ENCODE assay signal across 1 cellular context in the genomic region with DNA sequence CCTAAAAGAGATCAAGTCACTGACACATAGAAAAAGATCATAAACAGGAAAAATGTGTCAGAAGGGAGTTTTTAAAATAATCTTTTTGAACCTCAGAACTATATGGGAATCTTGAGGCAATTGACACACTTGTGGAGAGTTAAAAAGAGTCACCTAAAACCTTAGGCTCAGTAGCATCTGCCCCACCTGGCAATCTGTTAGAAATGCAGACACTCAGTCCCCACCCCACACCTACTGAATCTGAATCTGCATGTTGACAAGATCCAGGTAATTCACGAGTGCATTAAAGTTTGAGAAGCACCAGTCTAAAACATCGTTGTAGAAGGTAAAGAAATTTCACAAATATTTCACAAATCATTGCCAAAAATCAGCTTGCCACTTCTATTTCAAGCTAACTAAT.
TF ChIP-seq lines count a peak whose summit lies in the region.

No MANE protein-coding gene starts in this region.

TF ChIP-seq in WTC11, 78 proteins besides CTCF, POLR2A, EP300 and RAD21 (continued from another document):
- TF ChIP-seq, protein P1, sequence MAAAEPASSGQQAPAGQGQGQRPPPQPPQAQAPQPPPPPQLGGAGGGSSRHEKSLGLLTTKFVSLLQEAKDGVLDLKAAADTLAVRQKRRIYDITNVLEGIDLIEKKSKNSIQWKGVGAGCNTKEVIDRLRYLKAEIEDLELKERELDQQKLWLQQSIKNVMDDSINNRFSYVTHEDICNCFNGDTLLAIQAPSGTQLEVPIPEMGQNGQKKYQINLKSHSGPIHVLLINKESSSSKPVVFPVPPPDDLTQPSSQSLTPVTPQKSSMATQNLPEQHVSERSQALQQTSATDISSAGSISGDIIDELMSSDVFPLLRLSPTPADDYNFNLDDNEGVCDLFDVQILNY (CRISPR knock-in tag; IDR thresholded peaks at IDR 0.05): no peak
- TF ChIP-seq, protein P2, sequence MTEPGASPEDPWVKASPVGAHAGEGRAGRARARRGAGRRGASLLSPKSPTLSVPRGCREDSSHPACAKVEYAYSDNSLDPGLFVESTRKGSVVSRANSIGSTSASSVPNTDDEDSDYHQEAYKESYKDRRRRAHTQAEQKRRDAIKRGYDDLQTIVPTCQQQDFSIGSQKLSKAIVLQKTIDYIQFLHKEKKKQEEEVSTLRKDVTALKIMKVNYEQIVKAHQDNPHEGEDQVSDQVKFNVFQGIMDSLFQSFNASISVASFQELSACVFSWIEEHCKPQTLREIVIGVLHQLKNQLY (CRISPR knock-in tag; IDR thresholded peaks at IDR 0.05): no peak
- TF ChIP-seq, protein P3, sequence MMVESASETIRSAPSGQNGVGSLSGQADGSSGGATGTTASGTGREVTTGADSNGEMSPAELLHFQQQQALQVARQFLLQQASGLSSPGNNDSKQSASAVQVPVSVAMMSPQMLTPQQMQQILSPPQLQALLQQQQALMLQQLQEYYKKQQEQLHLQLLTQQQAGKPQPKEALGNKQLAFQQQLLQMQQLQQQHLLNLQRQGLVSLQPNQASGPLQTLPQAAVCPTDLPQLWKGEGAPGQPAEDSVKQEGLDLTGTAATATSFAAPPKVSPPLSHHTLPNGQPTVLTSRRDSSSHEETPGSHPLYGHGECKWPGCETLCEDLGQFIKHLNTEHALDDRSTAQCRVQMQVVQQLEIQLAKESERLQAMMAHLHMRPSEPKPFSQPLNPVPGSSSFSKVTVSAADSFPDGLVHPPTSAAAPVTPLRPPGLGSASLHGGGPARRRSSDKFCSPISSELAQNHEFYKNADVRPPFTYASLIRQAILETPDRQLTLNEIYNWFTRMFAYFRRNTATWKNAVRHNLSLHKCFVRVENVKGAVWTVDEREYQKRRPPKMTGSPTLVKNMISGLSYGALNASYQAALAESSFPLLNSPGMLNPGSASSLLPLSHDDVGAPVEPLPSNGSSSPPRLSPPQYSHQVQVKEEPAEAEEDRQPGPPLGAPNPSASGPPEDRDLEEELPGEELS (CRISPR knock-in tag; IDR thresholded peaks at IDR 0.05): no peak
- TF ChIP-seq, protein P4, sequence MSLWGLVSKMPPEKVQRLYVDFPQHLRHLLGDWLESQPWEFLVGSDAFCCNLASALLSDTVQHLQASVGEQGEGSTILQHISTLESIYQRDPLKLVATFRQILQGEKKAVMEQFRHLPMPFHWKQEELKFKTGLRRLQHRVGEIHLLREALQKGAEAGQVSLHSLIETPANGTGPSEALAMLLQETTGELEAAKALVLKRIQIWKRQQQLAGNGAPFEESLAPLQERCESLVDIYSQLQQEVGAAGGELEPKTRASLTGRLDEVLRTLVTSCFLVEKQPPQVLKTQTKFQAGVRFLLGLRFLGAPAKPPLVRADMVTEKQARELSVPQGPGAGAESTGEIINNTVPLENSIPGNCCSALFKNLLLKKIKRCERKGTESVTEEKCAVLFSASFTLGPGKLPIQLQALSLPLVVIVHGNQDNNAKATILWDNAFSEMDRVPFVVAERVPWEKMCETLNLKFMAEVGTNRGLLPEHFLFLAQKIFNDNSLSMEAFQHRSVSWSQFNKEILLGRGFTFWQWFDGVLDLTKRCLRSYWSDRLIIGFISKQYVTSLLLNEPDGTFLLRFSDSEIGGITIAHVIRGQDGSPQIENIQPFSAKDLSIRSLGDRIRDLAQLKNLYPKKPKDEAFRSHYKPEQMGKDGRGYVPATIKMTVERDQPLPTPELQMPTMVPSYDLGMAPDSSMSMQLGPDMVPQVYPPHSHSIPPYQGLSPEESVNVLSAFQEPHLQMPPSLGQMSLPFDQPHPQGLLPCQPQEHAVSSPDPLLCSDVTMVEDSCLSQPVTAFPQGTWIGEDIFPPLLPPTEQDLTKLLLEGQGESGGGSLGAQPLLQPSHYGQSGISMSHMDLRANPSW (CRISPR knock-in tag; conservative IDR thresholded peaks at IDR 0.05; ENCODE audit: low read depth): no peak
- TF ChIP-seq FOXK1 (CRISPR knock-in tag; IDR thresholded peaks at IDR 0.05) (no peak), CBFB (CRISPR knock-in tag; IDR thresholded peaks at IDR 0.05; ENCODE audit: low read depth) (no peak), SMAD4 (CRISPR knock-in tag; IDR thresholded peaks at IDR 0.05) (no peak), OVOL2 (CRISPR knock-in tag; IDR thresholded peaks at IDR 0.05; ENCODE audit: borderline replicate concordance) (no peak), TEAD1 (CRISPR knock-in tag; IDR thresholded peaks at IDR 0.05) (no peak)
- TF ChIP-seq, protein P5, sequence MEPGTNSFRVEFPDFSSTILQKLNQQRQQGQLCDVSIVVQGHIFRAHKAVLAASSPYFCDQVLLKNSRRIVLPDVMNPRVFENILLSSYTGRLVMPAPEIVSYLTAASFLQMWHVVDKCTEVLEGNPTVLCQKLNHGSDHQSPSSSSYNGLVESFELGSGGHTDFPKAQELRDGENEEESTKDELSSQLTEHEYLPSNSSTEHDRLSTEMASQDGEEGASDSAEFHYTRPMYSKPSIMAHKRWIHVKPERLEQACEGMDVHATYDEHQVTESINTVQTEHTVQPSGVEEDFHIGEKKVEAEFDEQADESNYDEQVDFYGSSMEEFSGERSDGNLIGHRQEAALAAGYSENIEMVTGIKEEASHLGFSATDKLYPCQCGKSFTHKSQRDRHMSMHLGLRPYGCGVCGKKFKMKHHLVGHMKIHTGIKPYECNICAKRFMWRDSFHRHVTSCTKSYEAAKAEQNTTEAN (CRISPR knock-in tag; IDR thresholded peaks at IDR 0.05): no peak
- TF ChIP-seq, protein P6, sequence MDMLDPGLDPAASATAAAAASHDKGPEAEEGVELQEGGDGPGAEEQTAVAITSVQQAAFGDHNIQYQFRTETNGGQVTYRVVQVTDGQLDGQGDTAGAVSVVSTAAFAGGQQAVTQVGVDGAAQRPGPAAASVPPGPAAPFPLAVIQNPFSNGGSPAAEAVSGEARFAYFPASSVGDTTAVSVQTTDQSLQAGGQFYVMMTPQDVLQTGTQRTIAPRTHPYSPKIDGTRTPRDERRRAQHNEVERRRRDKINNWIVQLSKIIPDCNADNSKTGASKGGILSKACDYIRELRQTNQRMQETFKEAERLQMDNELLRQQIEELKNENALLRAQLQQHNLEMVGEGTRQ (CRISPR knock-in tag; IDR thresholded peaks at IDR 0.05): no peak
